Comparison of ENCODE assay signal across 13 cellular contexts in genomic region chr7:47783456-47784240, GRCh38.
DNase-seq lines count a peak whose midpoint lies in the region; ATAC-seq and TF ChIP-seq lines count a peak whose summit lies in the region.
"Had no signal": no experiment of that assay in that cellular context is flagged by ENCODE, and none has a peak within 500 bp of the region (broad histone marks: within the 10 kb centered on the region; RNA-seq: fewer than 3 reads in every experiment).

No MANE protein-coding gene starts in this region.

- H3K4me1 Mint-ChIP-seq in GM23338: peaks cover 9% of the 10 kb centered on the region
- no peaks in the 10 kb centered on the region for H3K4me1 Mint-ChIP-seq in T-helper 2 cell treated with Interferon-gamma antibody and Interleukin-4, amounts not matched to agents 5 μg/mL and 100 μg/mL, for 36 hours (ENCODE audit: low read depth)
- H3K4me1 Mint-ChIP-seq: memory B cell had no signal

- intact Hi-C loops in psoas muscle (cut with DNase I): no loop called here

- H3K4me3 ChIP-seq in psoas muscle (no peak overlapping the region), GM23338 (no peak overlapping the region)

- no peaks in the 10 kb centered on the region for H3K79me2 ChIP-seq in GM23338 (replicated peaks; ENCODE audit: insufficient read depth)

- DNase-seq in Daoy (ENCODE audit: low read depth): peak; percentile 96
- peak; percentile 46 to 89 for DNase-seq in SW 1271 (lab: John Stamatoyannopoulos, UW)
- DNase-seq in foreskin keratinocyte: peak; percentile 85 to 92
- DNase-seq in psoas muscle: no peak
- DNase-seq in GM23338 (ENCODE audit: low spot score): no peak
- no peak for DNase-seq in T-helper 2 cell treated with Interferon-gamma antibody and Interleukin-4, amounts not matched to agents 5 μg/mL and 100 μg/mL, for 36 hours (ENCODE audit: low spot score)
- DNase-seq: activated T-cell treated with anti-CD3 and anti-CD28 coated beads, Interleukin-2, amount 50 U/mL, for 24 hours; DND-41; NCI-H524 treated with DMSO at 0.1 percent for 48 hours had no signal

- H3K27me3 ChIP-seq in foreskin keratinocyte: no peaks in the 10 kb centered on the region
- no peaks in the 10 kb centered on the region for H3K27me3 ChIP-seq in psoas muscle (ENCODE audit: insufficient read depth in 3 of 3, low read length in 2 of 3)
- H3K27me3 ChIP-seq in GM23338 (ENCODE audit: insufficient read depth): no peaks in the 10 kb centered on the region

- H3F3A ChIP-seq in GM23338 (replicated peaks; ENCODE audit: low read depth): no peaks in the 10 kb centered on the region

- no peaks in the 10 kb centered on the region for H4K20me1 ChIP-seq in GM23338 (replicated peaks; ENCODE audit: insufficient read depth)

- H3K36me3 ChIP-seq in psoas muscle (ENCODE audit: insufficient read depth in 1 of 2, low read depth in 1 of 2) (no peaks in the 10 kb centered on the region), GM23338 (ENCODE audit: insufficient read depth) (no peaks in the 10 kb centered on the region)

- TF ChIP-seq CTCF in foreskin keratinocyte (conservative IDR thresholded peaks at IDR 0.05): no peak
- TF ChIP-seq CTCF in psoas muscle (IDR thresholded peaks at IDR 0.05): no peak
- TF ChIP-seq CTCF in GM23338 (conservative IDR thresholded peaks at IDR 0.05; ENCODE audit: low read depth in 2 of 2): no peak

- H3K27ac ChIP-seq in foreskin keratinocyte (peak overlapping the region; percentile 95), psoas muscle (peak overlapping the region; percentile 28), GM23338 (ENCODE audit: low read depth) (no peak overlapping the region)

- no peaks in the 10 kb centered on the region for H3K9me2 ChIP-seq in GM23338 (ENCODE audit: insufficient read depth)

- H3K4me1 ChIP-seq in foreskin keratinocyte (peaks cover 54% of the 10 kb centered on the region), psoas muscle (peaks cover 4% of the 10 kb centered on the region), GM23338 (ENCODE audit: insufficient read depth) (no peaks in the 10 kb centered on the region)

- no peaks in the 10 kb centered on the region; the same call in 2 of the 3 replicates for H3K36me3 Mint-ChIP-seq in GM23338 (ENCODE audit: low read depth)
- no peaks in the 10 kb centered on the region for H3K36me3 Mint-ChIP-seq in T-helper 2 cell treated with Interferon-gamma antibody and Interleukin-4, amounts not matched to agents 5 μg/mL and 100 μg/mL, for 36 hours (ENCODE audit: low read depth)

- WGBS in psoas muscle, 3 donors: 34 to 49% (median 38%) methylated on average over 5 of the region's 5 CpGs

- H3K9me3 Mint-ChIP-seq in GM23338: peaks cover 2% of the 10 kb centered on the region; the same call in 2 of the 3 replicates
- H3K9me3 Mint-ChIP-seq in T-helper 2 cell treated with Interferon-gamma antibody and Interleukin-4, amounts not matched to agents 5 μg/mL and 100 μg/mL, for 36 hours: no peaks in the 10 kb centered on the region
- H3K9me3 Mint-ChIP-seq: activated T-cell treated with anti-CD3 and anti-CD28 coated beads, Interleukin-2, amount 50 U/mL, for 24 hours had no signal

- H3K9me3 ChIP-seq in psoas muscle: no peaks in the 10 kb centered on the region

- no peak overlapping the region for H3K27ac Mint-ChIP-seq in GM23338
- H3K27ac Mint-ChIP-seq in T-helper 2 cell treated with Interferon-gamma antibody and Interleukin-4, amounts not matched to agents 5 μg/mL and 100 μg/mL, for 36 hours: no peak overlapping the region
- H3K27ac Mint-ChIP-seq: activated T-cell treated with anti-CD3 and anti-CD28 coated beads, Interleukin-2, amount 50 U/mL, for 24 hours; memory B cell; type B pancreatic cell had no signal

- H3K27me3 Mint-ChIP-seq in GM23338 (ENCODE audit: insufficient read depth, low read depth, poor library complexity): no peaks in the 10 kb centered on the region
- H3K27me3 Mint-ChIP-seq in T-helper 2 cell treated with Interferon-gamma antibody and Interleukin-4, amounts not matched to agents 5 μg/mL and 100 μg/mL, for 36 hours (ENCODE audit: low read depth): peaks cover 3% of the 10 kb centered on the region
- H3K27me3 Mint-ChIP-seq: activated T-cell treated with anti-CD3 and anti-CD28 coated beads, Interleukin-2, amount 50 U/mL, for 24 hours; memory B cell had no signal

- no peak overlapping the region for H3K4me2 ChIP-seq in GM23338

- peak; percentile 63 for ATAC-seq in foreskin keratinocyte
- peak; percentile 62 to 84 (median 75) for ATAC-seq in psoas muscle
- no peak for ATAC-seq in GM23338
- no peak for ATAC-seq in GM21619 (IDR thresholded peaks at IDR 0.05; ENCODE audit: unreplicated experiment)
- ATAC-seq in HG03135 (IDR thresholded peaks at IDR 0.05; ENCODE audit: unreplicated experiment): no peak

- no peak overlapping the region for H3K4me3 Mint-ChIP-seq in GM23338
- no peak overlapping the region for H3K4me3 Mint-ChIP-seq in T-helper 2 cell treated with Interferon-gamma antibody and Interleukin-4, amounts not matched to agents 5 μg/mL and 100 μg/mL, for 36 hours
- H3K4me3 Mint-ChIP-seq: activated T-cell treated with anti-CD3 and anti-CD28 coated beads, Interleukin-2, amount 50 U/mL, for 24 hours; memory B cell; type B pancreatic cell had no signal

- no peak overlapping the region for H2AFZ ChIP-seq in GM23338

TF ChIP-seq in GM23338, 12 proteins besides CTCF, POLR2A, EP300 and RAD21 (continues in another document):
- TF ChIP-seq EZH2phosphoT487 (IDR thresholded peaks at IDR 0.05; ENCODE audit: unreplicated experiment): no peak
- no peak for TF ChIP-seq ZNF114 (CRISPR knock-in tag; IDR thresholded peaks at IDR 0.05)
- no peak for TF ChIP-seq NANOG (IDR thresholded peaks at IDR 0.05; ENCODE audit: borderline replicate concordance)
- TF ChIP-seq ZNF462 (CRISPR knock-in tag; IDR thresholded peaks at IDR 0.05): no peak
- no peak for TF ChIP-seq ETS1 (IDR thresholded peaks at IDR 0.05)
- no peak for TF ChIP-seq JUNB (IDR thresholded peaks at IDR 0.05; ENCODE audit: unreplicated experiment)

Comparison
In these comparisons a context has a peak if more than half of its experiments do, and no peak if none do; other contexts are left out.
1. DNase-seq: peak in Daoy (single experiment), SW 1271 (2 of 2) and foreskin keratinocyte (2 of 2); none in psoas muscle (0 of 2), GM23338 (single experiment) and T-helper 2 cell treated with Interferon-gamma antibody and Interleukin-4, amounts not matched to agents 5 μg/mL and 100 μg/mL, for 36 hours (single experiment).
2. ATAC-seq: peak in foreskin keratinocyte (single experiment) and psoas muscle (4 of 4); none in GM23338 (single experiment), GM21619 (single experiment) and HG03135 (single experiment).